14 cellular contexts compared by ENCODE assay signal in the genomic region with DNA sequence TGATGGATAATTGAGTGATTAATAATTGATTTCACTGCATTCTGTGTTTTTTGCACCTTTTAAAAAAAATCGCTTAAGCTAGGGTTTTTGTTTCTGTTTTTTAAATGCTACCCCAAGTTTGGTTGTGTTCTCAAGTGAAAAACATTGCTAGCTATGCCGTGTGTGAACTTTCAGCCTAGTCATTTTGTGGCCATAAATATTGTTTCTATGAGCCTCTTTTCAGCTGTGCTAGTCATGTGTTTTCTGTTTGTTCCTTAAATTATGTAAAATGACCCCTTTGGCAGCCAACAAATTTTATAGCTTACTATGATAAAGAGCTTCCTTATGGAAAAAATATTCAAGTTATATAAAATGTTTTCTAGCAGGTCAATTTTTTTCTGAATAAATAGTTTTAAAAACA. TPM values are rescaled to one million over a fixed set of nuclear protein-coding genes. Genes with fewer than 3 reads are reported as not detected.
A peak's percentile ranks its signal among the peaks of the same experiment; 100 is the strongest.
DNase-seq lines count a peak whose midpoint lies in the region; ATAC-seq and TF ChIP-seq lines count a peak whose summit lies in the region.
"Had no signal": no experiment of that assay in that cellular context is flagged by ENCODE, and none has a peak within 500 bp of the region (broad histone marks: within the 10 kb centered on the region; RNA-seq: fewer than 3 reads in every experiment).

No MANE protein-coding gene starts in this region.

- peak overlapping the region; percentile 88 for H3K27ac ChIP-seq in Panc1 (ENCODE audit: low read length)
- H3K27ac ChIP-seq: A549, C4-2B had no signal

- H3K36me3 ChIP-seq in Panc1 (ENCODE audit: control insufficient read depth, insufficient read depth, low read length) (no peaks in the 10 kb centered on the region; the same call in 1 of the 2 replicates), mucosa of descending colon (ENCODE audit: low read depth) (no peaks in the 10 kb centered on the region)
- H3K36me3 ChIP-seq: BE2C had no signal

- TF ChIP-seq CTCF in Panc1 (IDR thresholded peaks at IDR 0.05) (no peak), mucosa of descending colon (IDR thresholded peaks at IDR 0.05) (no peak)

- in situ Hi-C loops in Panc1 (cut with HindIII; ENCODE audit: low pct_unique_long_range_greater_than_20kb, low sequenced_read_pairs) = no loop called here

- no peak overlapping the region for H3K4me3 ChIP-seq in Panc1 (ENCODE audit: low read depth in 2 of 2, low read length in 2 of 2)
- H3K4me3 ChIP-seq in mucosa of descending colon = no peak overlapping the region
- H3K4me3 ChIP-seq: A549 had no signal

- POLR2A ChIA-PET in Panc1 (lab: Charles Lee) = interaction anchor here (0.6 to 0.8 kb wide), 3 partner anchors 10 to 57 kb away, joined by 3 to 7 read pairs (median 3); no protein-coding TSS in a partner anchor

- H3K9me3 ChIP-seq in Panc1 (ENCODE audit: control insufficient read depth, insufficient read depth, low read depth, low read length) = no peaks in the 10 kb centered on the region
- H3K9me3 ChIP-seq in mucosa of descending colon = no peaks in the 10 kb centered on the region
- H3K9me3 ChIP-seq: A549, BE2C had no signal

- H3K27me3 ChIP-seq in Panc1 (ENCODE audit: control insufficient read depth, insufficient read depth, low read length) = no peaks in the 10 kb centered on the region
- H3K27me3 ChIP-seq: BE2C had no signal

- peaks cover 59% of the 10 kb centered on the region for H3K4me1 ChIP-seq in Panc1 (ENCODE audit: control insufficient read depth, insufficient read depth, low read length)
- H3K4me1 ChIP-seq in mucosa of descending colon (ENCODE audit: low read depth) = no peaks in the 10 kb centered on the region
- H3K4me1 ChIP-seq: A549, BE2C had no signal

- ATAC-seq in Panc1 (no peak), mucosa of descending colon (peak; percentile 26), GM21786 (IDR thresholded peaks at IDR 0.05; ENCODE audit: unreplicated experiment) (no peak)
- ATAC-seq: A549; CD8-positive, alpha-beta T cell had no signal

- intact Hi-C loops in Panc1 (cut with micrococcal nuclease; ENCODE audit: unreplicated experiment) = no loop called here
- intact Hi-C loops in mucosa of descending colon (cut with DNase I, micrococcal nuclease) = no loop called here

- CTCF ChIA-PET in Panc1 (lab: Charles Lee) = no interaction called here

- peak; percentile 8 for DNase-seq in CD1c-positive myeloid dendritic cell (ENCODE audit: extremely low spot score)
- peak; percentile 29 for DNase-seq in NCI-H69 (lab: John Stamatoyannopoulos, UW)
- DNase-seq in Panc1 (ENCODE audit: low read depth, low spot score) = no peak
- DNase-seq in mucosa of descending colon = no peak
- no peak for DNase-seq in SW480 (ENCODE audit: low spot score)
- no peak for DNase-seq in NCI-H1417 treated with DMSO at 0.1 percent for 48 hours (lab: John Stamatoyannopoulos, UW)
- DNase-seq: BE2C; CD8-positive, alpha-beta T cell; COR-L47; DND-41; GDM1 had no signal

- no TSS peak for BruUV-seq in Panc1 (replicated peaks; lab: Mats Ljungman, UMichigan)

RNA-seq across cellular contexts. Expression of gene GALNT7, which starts 59.1 kb away (rescaled TPM):
- total RNA-seq in Panc1 (2021; ENCODE audit: unreplicated experiment) = 156 TPM
- polyA plus RNA-seq in Panc1 (2012; ENCODE audit: insufficient read length) = 83.0 TPM
- 100 to 1,000 TPM in 2 of 3 donors, 10 to 100 TPM in 1; 61.4 to 141 (median 109) TPM for total RNA-seq in mucosa of descending colon

Comparison
In these comparisons a context has a peak if more than half of its experiments do, and no peak if none do; other contexts are left out.
1. DNase-seq: peak in CD1c-positive myeloid dendritic cell (single experiment) and NCI-H69 (single experiment); none in Panc1 (single experiment), mucosa of descending colon (0 of 3), SW480 (single experiment) and NCI-H1417 treated with DMSO at 0.1 percent for 48 hours (single experiment).